Comparison of ENCODE assay signal across 14 cellular contexts in genomic region chr9:126160854-126161329, GRCh38.
A peak's percentile ranks its signal among the peaks of the same experiment; 100 is the strongest.
DNase-seq lines count a peak whose midpoint lies in the region; ATAC-seq and TF ChIP-seq lines count a peak whose summit lies in the region.
"Had no signal": no experiment of that assay in that cellular context is flagged by ENCODE, and none has a peak within 500 bp of the region (broad histone marks: within the 10 kb centered on the region; RNA-seq: fewer than 3 reads in every experiment).

No MANE protein-coding gene starts in this region.

- peaks cover 100% of the 10 kb centered on the region for H3K4me1 ChIP-seq in BLaER1
- H3K4me1 ChIP-seq in upper lobe of right lung: no peaks in the 10 kb centered on the region
- no peaks in the 10 kb centered on the region for H3K4me1 ChIP-seq in psoas muscle
- no peaks in the 10 kb centered on the region for H3K4me1 ChIP-seq in PC-3 (ENCODE audit: insufficient read depth, low read length)
- H3K4me1 ChIP-seq: Caco-2 had no signal

- intact Hi-C loops in CD4-positive, alpha-beta T cell (cut with DNase I, micrococcal nuclease): no loop called here
- intact Hi-C loops in activated B cell treated with CpG ODN at 0.5 μM for 24 hours (cut with micrococcal nuclease): no loop called here
- intact Hi-C loops in upper lobe of right lung (cut with DNase I): no loop called here
- intact Hi-C loops in psoas muscle (cut with DNase I): loop anchor here in 1 of 2 donors (10.0 kb wide), 1 partner anchor 114 kb away; no protein-coding TSS in a partner anchor
- intact Hi-C loops in PC-3 (cut with micrococcal nuclease): no loop called here

- H3K36me3 ChIP-seq in BLaER1: no peaks in the 10 kb centered on the region
- no peaks in the 10 kb centered on the region for H3K36me3 ChIP-seq in upper lobe of right lung
- no peaks in the 10 kb centered on the region for H3K36me3 ChIP-seq in psoas muscle (ENCODE audit: insufficient read depth in 1 of 2, low read depth in 1 of 2)
- H3K36me3 ChIP-seq in PC-3 (ENCODE audit: low read depth, low read length): no peaks in the 10 kb centered on the region

- no peak for ATAC-seq in CD4-positive, alpha-beta T cell (ENCODE audit: poor library complexity)
- ATAC-seq in activated B cell treated with CpG ODN at 0.5 μM for 24 hours (ENCODE audit: low read depth): no peak
- ATAC-seq in upper lobe of right lung: no peak
- ATAC-seq in psoas muscle: no peak
- ATAC-seq in PC-3: no peak
- ATAC-seq: HCT116, HepG2 had no signal

- no peaks in the 10 kb centered on the region for H3K9me2 ChIP-seq in PC-3 (replicated peaks; ENCODE audit: low read length)

- H2AFZ ChIP-seq in PC-3 (ENCODE audit: low read length): no peak overlapping the region

- H3K27me3 ChIP-seq in BLaER1 (no peaks in the 10 kb centered on the region), upper lobe of right lung (peaks cover 12% of the 10 kb centered on the region), psoas muscle (ENCODE audit: insufficient read depth in 3 of 3, low read length in 2 of 3) (peaks cover 0 to 39% (median 15%) of the 10 kb centered on the region in 3 donors), PC-3 (ENCODE audit: low read length) (peaks cover 16% of the 10 kb centered on the region)
- no peaks in the 10 kb centered on the region for H3K27me3 ChIP-seq in CD4-positive, alpha-beta T cell (ENCODE audit: control insufficient read depth, insufficient read depth, low read length)

- H3K27ac Mint-ChIP-seq in CD4-positive, alpha-beta T cell: no peak overlapping the region
- no peak overlapping the region for H3K27ac Mint-ChIP-seq in activated B cell treated with CpG ODN at 0.5 μM for 24 hours
- H3K27ac Mint-ChIP-seq: IgD-negative memory B cell had no signal

- H3K4me1 Mint-ChIP-seq in CD4-positive, alpha-beta T cell (ENCODE audit: low read depth): no peaks in the 10 kb centered on the region
- H3K4me1 Mint-ChIP-seq in activated B cell treated with CpG ODN at 0.5 μM for 24 hours: peaks cover 2% of the 10 kb centered on the region
- H3K4me1 Mint-ChIP-seq: CD4-positive, CD25-positive, alpha-beta regulatory T cell; IgD-negative memory B cell had no signal

- BruUV-seq in PC-3 (replicated peaks; lab: Mats Ljungman, UMichigan): no TSS peak

- no peak overlapping the region for H3K9ac ChIP-seq in BLaER1
- H3K9ac ChIP-seq in PC-3 (ENCODE audit: low read length): no peak overlapping the region

- H3K36me3 Mint-ChIP-seq in CD4-positive, alpha-beta T cell (ENCODE audit: low read depth): no peaks in the 10 kb centered on the region
- no peaks in the 10 kb centered on the region for H3K36me3 Mint-ChIP-seq in activated B cell treated with CpG ODN at 0.5 μM for 24 hours (ENCODE audit: low read depth)
- H3K36me3 Mint-ChIP-seq: CD4-positive, CD25-positive, alpha-beta regulatory T cell; IgD-negative memory B cell had no signal

- peak; percentile 28 for TF ChIP-seq CTCF in CD4-positive, alpha-beta T cell (IDR thresholded peaks at IDR 0.05)
- TF ChIP-seq CTCF in activated B cell treated with CpG ODN at 0.5 μM for 24 hours (IDR thresholded peaks at IDR 0.05): peak; percentile 52
- no peak for TF ChIP-seq CTCF in upper lobe of right lung (IDR thresholded peaks at IDR 0.05)
- no peak for TF ChIP-seq CTCF in psoas muscle (IDR thresholded peaks at IDR 0.05)
- TF ChIP-seq CTCF in PC-3 (conservative IDR thresholded peaks at IDR 0.05; ENCODE audit: low read depth, low read length): no peak

- POLR2A ChIA-PET in CD4-positive, alpha-beta T cell (lab: Charles Lee): no interaction called here
- POLR2A ChIA-PET in activated B cell treated with CpG ODN at 0.5 μM for 24 hours (lab: Charles Lee): no interaction called here
- POLR2A ChIA-PET in PC-3 (lab: Charles Lee; ENCODE audit: unreplicated experiment): no interaction called here

- H3K4me2 ChIP-seq in BLaER1 (peak overlapping the region; percentile 98), PC-3 (ENCODE audit: low read length) (no peak overlapping the region)

- H4K20me1 ChIP-seq in BLaER1 (no peaks in the 10 kb centered on the region), PC-3 (ENCODE audit: low read length) (no peaks in the 10 kb centered on the region)

- no peaks in the 10 kb centered on the region for H3K79me2 ChIP-seq in PC-3 (ENCODE audit: low read length)

- no peaks in the 10 kb centered on the region for H3F3A ChIP-seq in PC-3 (ENCODE audit: low read length, unreplicated experiment)

- H3K9me3 ChIP-seq in BLaER1 (no peaks in the 10 kb centered on the region), upper lobe of right lung (no peaks in the 10 kb centered on the region), psoas muscle (no peaks in the 10 kb centered on the region), PC-3 (ENCODE audit: low read length) (no peaks in the 10 kb centered on the region)
- no peaks in the 10 kb centered on the region for H3K9me3 ChIP-seq in CD4-positive, alpha-beta T cell (ENCODE audit: control insufficient read depth, low read length)
- H3K9me3 ChIP-seq: Caco-2 had no signal

- H3K27me3 Mint-ChIP-seq in CD4-positive, alpha-beta T cell: peaks cover 14% of the 10 kb centered on the region
- H3K27me3 Mint-ChIP-seq in activated B cell treated with CpG ODN at 0.5 μM for 24 hours: peaks cover 9% of the 10 kb centered on the region

- CTCF ChIA-PET in CD4-positive, alpha-beta T cell (lab: Charles Lee): no interaction called here
- CTCF ChIA-PET in activated B cell treated with CpG ODN at 0.5 μM for 24 hours (lab: Charles Lee) (no interaction called here), PC-3 (lab: Charles Lee) (interaction anchor here (0.7 kb wide), 1 partner anchor 181 kb away, joined by 3 read pairs; no protein-coding TSS in a partner anchor)

- no peak overlapping the region for H3K4me3 Mint-ChIP-seq in CD4-positive, alpha-beta T cell
- H3K4me3 Mint-ChIP-seq in activated B cell treated with CpG ODN at 0.5 μM for 24 hours: no peak overlapping the region
- H3K4me3 Mint-ChIP-seq: CD4-positive, CD25-positive, alpha-beta regulatory T cell; IgD-negative memory B cell had no signal

- no peak for DNase-seq in CD4-positive, alpha-beta T cell
- no peak for DNase-seq in activated B cell treated with CpG ODN at 0.5 μM for 24 hours
- peak; percentile 13 for DNase-seq in upper lobe of right lung
- DNase-seq in psoas muscle: no peak
- DNase-seq in AG08396 (ENCODE audit: low spot score): no peak
- no peak for DNase-seq in PC-3
- DNase-seq: Caco-2; CD4-positive, CD25-positive, alpha-beta regulatory T cell; GOT3; KG1 had no signal

- no peak overlapping the region for H3K4me3 ChIP-seq in BLaER1
- no peak overlapping the region for H3K4me3 ChIP-seq in upper lobe of right lung
- no peak overlapping the region for H3K4me3 ChIP-seq in psoas muscle
- H3K4me3 ChIP-seq in PC-3 (ENCODE audit: low read length): no peak overlapping the region

- H3K9me3 Mint-ChIP-seq in CD4-positive, alpha-beta T cell: no peaks in the 10 kb centered on the region
- no peaks in the 10 kb centered on the region for H3K9me3 Mint-ChIP-seq in activated B cell treated with CpG ODN at 0.5 μM for 24 hours
- H3K9me3 Mint-ChIP-seq: IgD-negative memory B cell had no signal

- H3K27ac ChIP-seq in BLaER1 (peak overlapping the region; percentile 87), upper lobe of right lung (no peak overlapping the region), psoas muscle (no peak overlapping the region), PC-3 (ENCODE audit: low read length) (no peak overlapping the region)
- H3K27ac ChIP-seq in CD4-positive, alpha-beta T cell (ENCODE audit: low read depth, low read length): no peak overlapping the region

- WGBS in psoas muscle, 3 donors: 84 to 92% (median 91%) methylated on average over 1 of the region's 1 CpG

Comparison
In these comparisons a context has a peak if more than half of its experiments do, and no peak if none do; other contexts are left out.
1. CTCF ChIP-seq: peak in CD4-positive, alpha-beta T cell (single experiment) and activated B cell treated with CpG ODN at 0.5 μM for 24 hours (single experiment); none in upper lobe of right lung (single experiment), psoas muscle (single experiment) and PC-3 (single experiment).